ENCODE assay signal across 1 cellular context in genomic region chr18:50283469-50284209, GRCh38.
TF ChIP-seq lines count a peak whose summit lies in the region.

No MANE protein-coding gene starts in this region.

TF ChIP-seq in GM23338, 12 proteins besides CTCF, POLR2A, EP300 and RAD21:
- TF ChIP-seq EZH2phosphoT487 (IDR thresholded peaks at IDR 0.05; ENCODE audit: unreplicated experiment) (no peak), REST (IDR thresholded peaks at IDR 0.05; ENCODE audit: unreplicated experiment) (no peak), POLR2AphosphoS5 (IDR thresholded peaks at IDR 0.05; ENCODE audit: low read depth) (no peak), ZNF114 (CRISPR knock-in tag; IDR thresholded peaks at IDR 0.05) (no peak), EZH2 (IDR thresholded peaks at IDR 0.05; ENCODE audit: low read depth, unreplicated experiment) (no peak), ZNF331 (CRISPR knock-in tag; IDR thresholded peaks at IDR 0.05; ENCODE audit: low read depth) (no peak), NANOG (IDR thresholded peaks at IDR 0.05; ENCODE audit: borderline replicate concordance) (no peak)
